9 cellular contexts compared by ENCODE assay signal in genomic region chr1:175188936-175189335, GRCh38. TPM values are rescaled to one million over a fixed set of nuclear protein-coding genes. Genes with fewer than 3 reads are reported as not detected.
DNase-seq lines count a peak whose midpoint lies in the region; ATAC-seq and TF ChIP-seq lines count a peak whose summit lies in the region.
"Had no signal": no experiment of that assay in that cellular context is flagged by ENCODE, and none has a peak within 500 bp of the region (broad histone marks: within the 10 kb centered on the region; RNA-seq: fewer than 3 reads in every experiment).

No MANE protein-coding gene starts in this region.

- peaks cover 59% of the 10 kb centered on the region for H3K36me3 Mint-ChIP-seq in activated naive CD8-positive, alpha-beta T cell treated with anti-CD3 and anti-CD28 coated beads, Interleukin-2, amount 10 ng/mL, durations not matched to agents 7 days and 5 days
- no peaks in the 10 kb centered on the region for H3K36me3 Mint-ChIP-seq in osteocyte (ENCODE audit: unreplicated experiment)

- no peak for TF ChIP-seq CTCF in osteocyte (IDR thresholded peaks at IDR 0.05)

- H3K9me3 Mint-ChIP-seq in activated naive CD8-positive, alpha-beta T cell treated with anti-CD3 and anti-CD28 coated beads, Interleukin-2, amount 10 ng/mL, durations not matched to agents 7 days and 5 days = no peaks in the 10 kb centered on the region
- H3K9me3 Mint-ChIP-seq in osteocyte (ENCODE audit: unreplicated experiment) = no peaks in the 10 kb centered on the region

- H3K27ac Mint-ChIP-seq in activated naive CD8-positive, alpha-beta T cell treated with anti-CD3 and anti-CD28 coated beads, Interleukin-2, amount 10 ng/mL, durations not matched to agents 7 days and 5 days = peak overlapping the region; percentile 88
- H3K27ac Mint-ChIP-seq in osteocyte (ENCODE audit: unreplicated experiment) = no peak overlapping the region

- peaks cover 67% of the 10 kb centered on the region for H3K4me1 Mint-ChIP-seq in activated naive CD8-positive, alpha-beta T cell treated with anti-CD3 and anti-CD28 coated beads, Interleukin-2, amount 10 ng/mL, durations not matched to agents 7 days and 5 days
- peaks cover 14% of the 10 kb centered on the region for H3K4me1 Mint-ChIP-seq in osteocyte (ENCODE audit: unreplicated experiment)

- ATAC-seq in GM18858 (IDR thresholded peaks at IDR 0.05; ENCODE audit: unreplicated experiment) (peak; percentile 66), HG02870 (IDR thresholded peaks at IDR 0.05; ENCODE audit: unreplicated experiment) (peak; percentile 68)
- peak; percentile 66 for ATAC-seq in activated naive CD8-positive, alpha-beta T cell treated with anti-CD3 and anti-CD28 coated beads, Interleukin-2, amount 10 ng/mL, durations not matched to agents 7 days and 5 days (ENCODE audit: low read depth)

- no peaks in the 10 kb centered on the region for H3K27me3 Mint-ChIP-seq in activated naive CD8-positive, alpha-beta T cell treated with anti-CD3 and anti-CD28 coated beads, Interleukin-2, amount 10 ng/mL, durations not matched to agents 7 days and 5 days
- H3K27me3 Mint-ChIP-seq in osteocyte (ENCODE audit: unreplicated experiment) = peaks cover 8% of the 10 kb centered on the region

- peak overlapping the region; percentile 94 for H3K4me3 Mint-ChIP-seq in activated naive CD8-positive, alpha-beta T cell treated with anti-CD3 and anti-CD28 coated beads, Interleukin-2, amount 10 ng/mL, durations not matched to agents 7 days and 5 days
- no peak overlapping the region for H3K4me3 Mint-ChIP-seq in osteocyte (ENCODE audit: unreplicated experiment)

- POLR2A ChIA-PET in activated naive CD8-positive, alpha-beta T cell treated with anti-CD3 and anti-CD28 coated beads, Interleukin-2, amount 10 ng/mL, durations not matched to agents 7 days and 5 days (lab: Charles Lee) = interaction anchor here (1.0 to 4.3 kb wide), 3 partner anchors 20 to 46 kb away, joined by 3 to 45 read pairs (median 7); no protein-coding TSS in a partner anchor

- peak; percentile 89 for DNase-seq in SIG-M5 (lab: John Stamatoyannopoulos, UW)
- DNase-seq in activated naive CD8-positive, alpha-beta T cell treated with anti-CD3 and anti-CD28 coated beads, Interleukin-2, amount 10 ng/mL, durations not matched to agents 7 days and 5 days = peak; percentile 41
- peak; percentile 37 to 40 for DNase-seq in stimulated activated CD8-positive, alpha-beta memory T cell treated with anti-CD3 and anti-CD28 coated beads, Interleukin-7, amount 100 ng/mL, for 4 hours (ENCODE audit: low read depth in 2 of 2)
- no peak for DNase-seq in NCI-H226
- no peak for DNase-seq in osteocyte (ENCODE audit: extremely low spot score, unreplicated experiment)
- DNase-seq in NCI-H446 (lab: John Stamatoyannopoulos, UW) = no peak

RNA-seq across cellular contexts. Expression of gene KIAA0040, which starts 3.6 kb away (rescaled TPM):
- 10 to 100 TPM; 49.8 to 57.1 TPM for total RNA-seq in activated naive CD8-positive, alpha-beta T cell treated with anti-CD3 and anti-CD28 coated beads, Interleukin-2, amount 10 ng/mL, durations not matched to agents 7 days and 5 days
- total RNA-seq in osteocyte = 0.73 and 1.6 TPM in 2 replicates
- total RNA-seq: HT1080 had no signal

Comparison
In these comparisons a context has a peak if more than half of its experiments do, and no peak if none do; other contexts are left out.
1. DNase-seq: peak in SIG-M5 (single experiment), activated naive CD8-positive, alpha-beta T cell treated with anti-CD3 and anti-CD28 coated beads, Interleukin-2, amount 10 ng/mL, durations not matched to agents 7 days and 5 days (single experiment) and stimulated activated CD8-positive, alpha-beta memory T cell treated with anti-CD3 and anti-CD28 coated beads, Interleukin-7, amount 100 ng/mL, for 4 hours (2 of 2); none in NCI-H226 (single experiment), osteocyte (single experiment) and NCI-H446 (0 of 2).
2. RNA of gene KIAA0040, which starts 3.6 kb away (total RNA-seq): 49.8 to 57.1 TPM in activated naive CD8-positive, alpha-beta T cell treated with anti-CD3 and anti-CD28 coated beads, Interleukin-2, amount 10 ng/mL, durations not matched to agents 7 days and 5 days; 0.73 to 1.6 TPM in osteocyte; every median in the first group is over 10 times any median in the second.
3. Peak in every context shown above with its lines, with median percentiles within 50 percentile points of each other: ATAC-seq.